21 cellular contexts compared by ENCODE assay signal in genomic region chr1:71677024-71677423, GRCh38.
"Had no signal": no experiment of that assay in that cellular context is flagged by ENCODE, and none has a peak within 500 bp of the region (broad histone marks: within the 10 kb centered on the region; RNA-seq: fewer than 3 reads in every experiment).

No MANE protein-coding gene starts in this region.

- H3K4me1 Mint-ChIP-seq: T-cell had no signal

- H3K27ac Mint-ChIP-seq: T-cell; T-helper 1 cell treated with Interleukin-12 subunit alpha and Interleukin-12 subunit beta and Interleukin-4 antibody, amounts not matched to agents 30 μg/mL and 1 μg/mL, for 36 hours had no signal

- H3K36me3 Mint-ChIP-seq: T-cell had no signal

- DNase-seq: KBM-7, MV-4-11, NCI-H1048, NCI-H1105, NCI-H1417, NCI-H1436 treated with DMSO at 0.1 percent for 48 hours, NCI-H1694, NCI-H187 treated with DMSO at 0.1 percent for 48 hours, NCI-H2029 treated with DMSO at 0.1 percent for 48 hours, NCI-H2171 treated with DMSO at 0.1 percent for 48 hours, NCI-H226, NCI-H446, NCI-H510A, NCI-H524 treated with DMSO at 0.1 percent for 48 hours, PC-3, SHP77, SW 1271, T-cell had no signal

- H3K4me3 Mint-ChIP-seq: T-cell; T-helper 1 cell treated with Interleukin-12 subunit alpha and Interleukin-12 subunit beta and Interleukin-4 antibody, amounts not matched to agents 30 μg/mL and 1 μg/mL, for 36 hours had no signal

- H3K27me3 Mint-ChIP-seq: T-cell had no signal

- H3K9me3 Mint-ChIP-seq: T-helper 1 cell treated with Interleukin-12 subunit alpha and Interleukin-12 subunit beta and Interleukin-4 antibody, amounts not matched to agents 30 μg/mL and 1 μg/mL, for 36 hours had no signal

- ATAC-seq: Panc1, PC-3, T-cell had no signal

- H3K27ac ChIP-seq: RWPE1 had no signal
